9 cellular contexts compared by ENCODE assay signal in genomic region chr21:17270234-17270633, GRCh38.
DNase-seq lines count a peak whose midpoint lies in the region; ATAC-seq, FAIRE-seq and TF ChIP-seq lines count a peak whose summit lies in the region.
"Had no signal": no experiment of that assay in that cellular context is flagged by ENCODE, and none has a peak within 500 bp of the region (broad histone marks: within the 10 kb centered on the region; RNA-seq: fewer than 3 reads in every experiment).

No MANE protein-coding gene starts in this region.

- CTCF ChIA-PET in HEK293 (lab: Yijun Ruan, JAX) = interaction anchor here (0.5 to 1.8 kb wide), 21 partner anchors 10 to 816 kb away, joined by 3 to 12 read pairs (median 4); no protein-coding TSS in a partner anchor
- CTCF ChIA-PET in HepG2 (lab: Yijun Ruan, JAX; ENCODE audit: low intra/inter-chr PET ratio, low total read pairs) = interaction anchor here (1.3 kb wide), 1 partner anchor 327 kb away, joined by 6 read pairs; no protein-coding TSS in a partner anchor

- peak; percentile 38 for DNase-seq in NCI-H460 (ENCODE audit: extremely low read depth, low read depth)
- DNase-seq in cardiac fibroblast (ENCODE audit: low read depth in 2 of 2) = peak; percentile 66 to 80
- DNase-seq in HepG2 (ENCODE audit: low spot score) = peak; percentile 34
- DNase-seq in stimulated activated CD4-positive, alpha-beta T cell treated with anti-CD3 and anti-CD28 coated beads, Interleukin-15, amount 100 ng/mL, for 24 hours = no peak

- no TSS peak for BruUV-seq in HepG2 (replicated peaks; lab: Mats Ljungman, UMichigan)

- H3K79me2 ChIP-seq in HepG2 (ENCODE audit: insufficient read depth, low read length) = no peaks in the 10 kb centered on the region

- peaks cover 13% of the 10 kb centered on the region for H3K4me1 ChIP-seq in HEK293 (ENCODE audit: control insufficient read depth, insufficient read depth, low read length)
- H3K4me1 ChIP-seq in HepG2 (ENCODE audit: insufficient read depth, low read length) = no peaks in the 10 kb centered on the region

- H3K27ac ChIP-seq in HEK293 (ENCODE audit: extremely low read depth, low read depth, low read length) (no peak overlapping the region), HepG2 (ENCODE audit: extremely low read length, insufficient read depth, low read length) (no peak overlapping the region)

- TF ChIP-seq CTCF in HEK293 (tag by site-specific recombination; IDR thresholded peaks at IDR 0.05) (no peak), cardiac fibroblast (IDR thresholded peaks at IDR 0.05; ENCODE audit: low read depth, low read length) (peak; percentile 18), HepG2 (CRISPR knock-in tag; IDR thresholded peaks at IDR 0.05) (peak; percentile 52)

- no peak overlapping the region for H2AFZ ChIP-seq in HepG2 (ENCODE audit: low read length)

- TF ChIP-seq EP300 in HepG2 (IDR thresholded peaks at IDR 0.05; ENCODE audit: low read depth in 2 of 2, low read length in 2 of 2) (no peak), HepG2 (CRISPR knock-in tag; IDR thresholded peaks at IDR 0.05; ENCODE audit: borderline replicate concordance) (no peak)

- POLR2A ChIA-PET in HEK293 (lab: Yijun Ruan, JAX) (no interaction called here), HepG2 (lab: Yijun Ruan, JAX) (no interaction called here)

- no peak overlapping the region for H3K4me2 ChIP-seq in HepG2 (ENCODE audit: low read depth, low read length)

- H3K4me3 ChIP-seq in HEK293 (ENCODE audit: low read depth, low read length) (no peak overlapping the region), cardiac fibroblast (replicated peaks in 1 of 2; ENCODE audit: low read depth in 2 of 2, low read length in 2 of 2) (no peak overlapping the region), HepG2 (replicated peaks in 1 of 3; ENCODE audit: insufficient read depth in 1 of 3, low read depth in 2 of 3, low read length in 3 of 3) (no peak overlapping the region)
- H3K4me3 ChIP-seq: mucosa of descending colon had no signal

- H3K36me3 ChIP-seq in HEK293 (ENCODE audit: control insufficient read depth in 2 of 2, insufficient read depth in 1 of 2, low read length in 2 of 2) = no peaks in the 10 kb centered on the region
- H3K36me3 ChIP-seq in HepG2 (replicated peaks in 1 of 2; ENCODE audit: control insufficient read depth in 1 of 2, insufficient read depth in 2 of 2, low read length in 2 of 2) = no peaks in the 10 kb centered on the region

- intact Hi-C loops in HepG2 (cut with micrococcal nuclease; ENCODE audit: unreplicated experiment) = loop anchor here (1.0 kb wide), 1 partner anchor 328 kb away; no protein-coding TSS in a partner anchor

- ATAC-seq in HepG2 = peak; percentile 80
- ATAC-seq in GM18498 (IDR thresholded peaks at IDR 0.05; ENCODE audit: unreplicated experiment) = no peak
- no peak for ATAC-seq in HG03095 (IDR thresholded peaks at IDR 0.05; ENCODE audit: unreplicated experiment)
- no peak for ATAC-seq in GM18520 (IDR thresholded peaks at IDR 0.05; ENCODE audit: unreplicated experiment)
- ATAC-seq: mucosa of descending colon had no signal

- no peaks in the 10 kb centered on the region for H4K20me1 ChIP-seq in HepG2 (ENCODE audit: insufficient read depth, low read length)

- TF ChIP-seq POLR2A in HepG2 (IDR thresholded peaks at IDR 0.05; ENCODE audit: insufficient read depth in 1 of 2, low read depth in 2 of 2, low read length in 2 of 2) = no peak

- WGBS in HepG2 (ENCODE audit: low lambda C conversion rate) = 0% methylated on average over 1 of the region's 1 CpG

- H3K9me3 ChIP-seq in HEK293 (ENCODE audit: control insufficient read depth, insufficient read depth, low read depth, low read length) (no peaks in the 10 kb centered on the region), HepG2 (ENCODE audit: low read length) (no peaks in the 10 kb centered on the region)
- H3K9me3 ChIP-seq: mucosa of descending colon had no signal

- no peak for TF ChIP-seq RAD21 in HepG2 (CRISPR knock-in tag; IDR thresholded peaks at IDR 0.05)

- no peaks in the 10 kb centered on the region for H3K27me3 ChIP-seq in HepG2 (ENCODE audit: control insufficient read depth in 1 of 2, insufficient read depth in 2 of 2, low read length in 2 of 2)

- peak; percentile 68 for FAIRE-seq in HepG2 (lab: Jason Lieb, UNC)

- H3K9ac ChIP-seq in HepG2 (ENCODE audit: insufficient read depth, low read depth, low read length) = no peak overlapping the region

- in situ Hi-C loops in HepG2 (cut with HindIII; ENCODE audit: extremely low pct_ligation_motif_present, low pct_unique_long_range_greater_than_20kb) = no loop called here

TF ChIP-seq in HEK293, 187 proteins besides CTCF, POLR2A, EP300 and RAD21:
- TF ChIP-seq ZNF654 (tag by site-specific recombination; IDR thresholded peaks at IDR 0.05; ENCODE audit: low read depth) (peak; percentile 44; the same call in 1 of the 2 replicates), ZNF138 (tag by site-specific recombination; IDR thresholded peaks at IDR 0.05; ENCODE audit: borderline replicate concordance) (no peak), ZBTB26 (tag by site-specific recombination; optimal IDR thresholded peaks at IDR 0.05) (no peak), GLIS1 (tag by site-specific recombination; IDR thresholded peaks at IDR 0.05) (peak; percentile 39; the same call in 1 of the 2 replicates)

TF ChIP-seq in HepG2, 621 proteins besides CTCF, POLR2A, EP300 and RAD21:
- TF ChIP-seq SMC3 (IDR thresholded peaks at IDR 0.05; ENCODE audit: low read length) = 0 out of 2 replicates have a peak, but pooled peaks have one; percentile 24
- no peak for TF ChIP-seq RARG (CRISPR knock-in tag; IDR thresholded peaks at IDR 0.05; ENCODE audit: low read depth)
- TF ChIP-seq STAG1 (CRISPR knock-in tag; IDR thresholded peaks at IDR 0.05) = peak; percentile 70
- no peak for TF ChIP-seq HOMEZ (CRISPR knock-in tag; IDR thresholded peaks at IDR 0.05; ENCODE audit: low read depth)

Comparison
In these comparisons a context has a peak if more than half of its experiments do, and no peak if none do; other contexts are left out.
1. Of the 63 proteins assayed by ChIP-seq in both HepG2 and HEK293: peak only in HepG2: CTCF; only in HEK293: none; in both: none; in neither: 62.